19 cellular contexts compared by ENCODE assay signal in genomic region chr5:109944461-109944860, GRCh38.
"Had no signal": no experiment of that assay in that cellular context is flagged by ENCODE, and none has a peak within 500 bp of the region (broad histone marks: within the 10 kb centered on the region; RNA-seq: fewer than 3 reads in every experiment).

No MANE protein-coding gene starts in this region.

- H3K4me1 Mint-ChIP-seq: naive B cell had no signal

- DNase-seq: activated CD4-positive, alpha-beta T cell treated with anti-CD3 and anti-CD28 coated beads, Interleukin-2, amount 50 U/mL, for 1 hour; activated CD4-positive, CD25-positive, alpha-beta regulatory T cell treated with anti-CD3 and anti-CD28 coated beads, Interleukin-2, amount 50 U/mL, for 72 hours; activated CD8-positive, alpha-beta memory T cell treated with anti-CD3 and anti-CD28 coated beads for 24 hours; activated CD8-positive, alpha-beta memory T cell treated with anti-CD3 and anti-CD28 coated beads, Interleukin-2, amount 50 U/mL, for 4 hours; activated naive CD8-positive, alpha-beta T cell treated with anti-CD3 and anti-CD28 coated beads, Interleukin-2, amount 10 ng/mL, durations not matched to agents 7 days and 5 days; activated T-cell treated with anti-CD3 and anti-CD28 coated beads, Interleukin-2, amount 50 U/mL, for 24 hours; amygdala; heart right ventricle; left lung; naive B cell; spleen; stimulated activated CD4-positive, alpha-beta T cell treated with anti-CD3 and anti-CD28 coated beads, Interleukin-4, amount 100 ng/mL, for 24 hours; transverse colon; uterus; WERI-Rb-1 had no signal

- H3K36me3 Mint-ChIP-seq: activated naive CD8-positive, alpha-beta T cell treated with anti-CD3 and anti-CD28 coated beads, Interleukin-2, amount 10 ng/mL, durations not matched to agents 7 days and 5 days had no signal

- H3K4me3 Mint-ChIP-seq: activated naive CD4-positive, alpha-beta T cell treated with anti-CD3 and anti-CD28 coated beads for 36 hours; activated naive CD8-positive, alpha-beta T cell treated with anti-CD3 and anti-CD28 coated beads, Interleukin-2, amount 10 ng/mL, durations not matched to agents 7 days and 5 days; activated T-cell treated with anti-CD3 and anti-CD28 coated beads, Interleukin-2, amount 50 U/mL, for 24 hours; naive B cell; stimulated activated naive CD8-positive, alpha-beta T cell treated with anti-CD3 and anti-CD28 coated beads, Interleukin-15, Interleukin-2, amounts not matched to agents 100 ng/mL and 50 ng/mL, for 24 hours had no signal

- H3K27ac ChIP-seq: heart right ventricle, left lung, spleen, transverse colon, uterus, WERI-Rb-1 had no signal

- ATAC-seq: heart right ventricle, left lung had no signal

- H3K9me3 Mint-ChIP-seq: stimulated activated naive CD8-positive, alpha-beta T cell treated with anti-CD3 and anti-CD28 coated beads, Interleukin-15, Interleukin-2, amounts not matched to agents 100 ng/mL and 50 ng/mL, for 24 hours had no signal

- H3K27me3 Mint-ChIP-seq: activated naive CD8-positive, alpha-beta T cell treated with anti-CD3 and anti-CD28 coated beads, Interleukin-2, amount 10 ng/mL, durations not matched to agents 7 days and 5 days; activated T-cell treated with anti-CD3 and anti-CD28 coated beads, Interleukin-2, amount 50 U/mL, for 24 hours; progenitor cell of endocrine pancreas had no signal

- H3K27ac Mint-ChIP-seq: activated naive CD8-positive, alpha-beta T cell treated with anti-CD3 and anti-CD28 coated beads, Interleukin-2, amount 10 ng/mL, durations not matched to agents 7 days and 5 days; activated T-helper 2 cell treated with anti-CD3 and anti-CD28 coated beads, Interferon-gamma antibody, Interleukin-2, Interleukin-4, amounts not matched to agents 10 μg/mL and 5 μg/mL and 100 μg/mL, durations not matched to agents 14 hours and 24 hours and 36 hours; progenitor cell of endocrine pancreas; stimulated activated naive CD8-positive, alpha-beta T cell treated with anti-CD3 and anti-CD28 coated beads, Interleukin-15, Interleukin-2, amounts not matched to agents 100 ng/mL and 50 ng/mL, for 24 hours had no signal
